ENCODE assay signal across 1 cellular context in the genomic region with DNA sequence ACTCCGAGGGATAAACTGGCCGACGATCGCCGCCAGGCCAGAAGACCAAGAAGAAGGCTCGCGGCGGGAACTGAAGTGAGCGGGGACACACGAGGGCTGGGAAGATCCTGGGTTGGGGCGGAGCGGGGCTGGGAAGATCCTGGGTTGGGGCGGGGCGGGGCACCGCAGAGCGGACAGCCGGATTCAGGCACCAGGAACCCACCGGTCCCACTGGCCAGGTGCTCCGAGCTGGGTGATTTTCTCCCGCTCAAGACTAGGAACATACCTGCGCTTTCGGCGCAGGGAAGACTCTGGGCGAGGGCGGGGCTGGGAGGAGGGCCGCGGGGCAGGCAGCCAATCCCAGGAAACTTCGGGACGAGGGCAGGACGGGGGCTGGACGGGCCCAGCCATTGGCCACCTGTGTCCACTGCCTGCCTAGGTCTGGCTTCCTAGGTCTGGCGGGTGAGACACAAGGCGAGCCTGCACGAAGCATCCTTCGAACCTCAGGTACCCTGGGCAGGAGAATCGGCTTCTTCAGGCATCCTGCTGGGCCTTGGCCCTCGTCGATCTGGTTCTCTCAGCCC.
TF ChIP-seq lines count a peak whose summit lies in the region.

A gene with protein sequence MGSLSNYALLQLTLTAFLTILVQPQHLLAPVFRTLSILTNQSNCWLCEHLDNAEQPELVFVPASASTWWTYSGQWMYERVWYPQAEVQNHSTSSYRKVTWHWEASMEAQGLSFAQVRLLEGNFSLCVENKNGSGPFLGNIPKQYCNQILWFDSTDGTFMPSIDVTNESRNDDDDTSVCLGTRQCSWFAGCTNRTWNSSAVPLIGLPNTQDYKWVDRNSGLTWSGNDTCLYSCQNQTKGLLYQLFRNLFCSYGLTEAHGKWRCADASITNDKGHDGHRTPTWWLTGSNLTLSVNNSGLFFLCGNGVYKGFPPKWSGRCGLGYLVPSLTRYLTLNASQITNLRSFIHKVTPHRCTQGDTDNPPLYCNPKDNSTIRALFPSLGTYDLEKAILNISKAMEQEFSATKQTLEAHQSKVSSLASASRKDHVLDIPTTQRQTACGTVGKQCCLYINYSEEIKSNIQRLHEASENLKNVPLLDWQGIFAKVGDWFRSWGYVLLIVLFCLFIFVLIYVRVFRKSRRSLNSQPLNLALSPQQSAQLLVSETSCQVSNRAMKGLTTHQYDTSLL (minus strand): TSS at position 77 of the 563 bp plus-strand sequence. CDS start 5,905 bp downstream, outside the sequence.

TF ChIP-seq in K562, 482 proteins besides CTCF, POLR2A, EP300 and RAD21 (continued from another document):
- TF ChIP-seq, protein P1, sequence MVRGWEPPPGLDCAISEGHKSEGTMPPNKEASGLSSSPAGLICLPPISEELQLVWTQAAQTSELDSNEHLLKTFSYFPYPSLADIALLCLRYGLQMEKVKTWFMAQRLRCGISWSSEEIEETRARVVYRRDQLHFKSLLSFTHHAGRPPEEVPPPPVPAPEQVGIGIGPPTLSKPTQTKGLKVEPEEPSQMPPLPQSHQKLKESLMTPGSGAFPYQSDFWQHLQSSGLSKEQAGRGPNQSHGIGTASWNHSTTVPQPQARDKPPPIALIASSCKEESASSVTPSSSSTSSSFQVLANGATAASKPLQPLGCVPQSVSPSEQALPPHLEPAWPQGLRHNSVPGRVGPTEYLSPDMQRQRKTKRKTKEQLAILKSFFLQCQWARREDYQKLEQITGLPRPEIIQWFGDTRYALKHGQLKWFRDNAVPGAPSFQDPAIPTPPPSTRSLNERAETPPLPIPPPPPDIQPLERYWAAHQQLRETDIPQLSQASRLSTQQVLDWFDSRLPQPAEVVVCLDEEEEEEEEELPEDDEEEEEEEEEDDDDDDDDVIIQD (CRISPR knock-in tag; IDR thresholded peaks at IDR 0.05) = no peak
- TF ChIP-seq, protein P2, sequence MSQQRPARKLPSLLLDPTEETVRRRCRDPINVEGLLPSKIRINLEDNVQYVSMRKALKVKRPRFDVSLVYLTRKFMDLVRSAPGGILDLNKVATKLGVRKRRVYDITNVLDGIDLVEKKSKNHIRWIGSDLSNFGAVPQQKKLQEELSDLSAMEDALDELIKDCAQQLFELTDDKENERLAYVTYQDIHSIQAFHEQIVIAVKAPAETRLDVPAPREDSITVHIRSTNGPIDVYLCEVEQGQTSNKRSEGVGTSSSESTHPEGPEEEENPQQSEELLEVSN (IDR thresholded peaks at IDR 0.05; ENCODE audit: borderline replicate concordance in 1 of 2, extremely low read depth in 1 of 2, insufficient read depth in 1 of 2, insufficient read length in 1 of 2, low read depth in 1 of 2, low read length in 1 of 2, poor library complexity in 1 of 2, severe bottlenecking in 1 of 2) = peak in 1 of 2 experiments; percentile 13
